In the genomic region with DNA sequence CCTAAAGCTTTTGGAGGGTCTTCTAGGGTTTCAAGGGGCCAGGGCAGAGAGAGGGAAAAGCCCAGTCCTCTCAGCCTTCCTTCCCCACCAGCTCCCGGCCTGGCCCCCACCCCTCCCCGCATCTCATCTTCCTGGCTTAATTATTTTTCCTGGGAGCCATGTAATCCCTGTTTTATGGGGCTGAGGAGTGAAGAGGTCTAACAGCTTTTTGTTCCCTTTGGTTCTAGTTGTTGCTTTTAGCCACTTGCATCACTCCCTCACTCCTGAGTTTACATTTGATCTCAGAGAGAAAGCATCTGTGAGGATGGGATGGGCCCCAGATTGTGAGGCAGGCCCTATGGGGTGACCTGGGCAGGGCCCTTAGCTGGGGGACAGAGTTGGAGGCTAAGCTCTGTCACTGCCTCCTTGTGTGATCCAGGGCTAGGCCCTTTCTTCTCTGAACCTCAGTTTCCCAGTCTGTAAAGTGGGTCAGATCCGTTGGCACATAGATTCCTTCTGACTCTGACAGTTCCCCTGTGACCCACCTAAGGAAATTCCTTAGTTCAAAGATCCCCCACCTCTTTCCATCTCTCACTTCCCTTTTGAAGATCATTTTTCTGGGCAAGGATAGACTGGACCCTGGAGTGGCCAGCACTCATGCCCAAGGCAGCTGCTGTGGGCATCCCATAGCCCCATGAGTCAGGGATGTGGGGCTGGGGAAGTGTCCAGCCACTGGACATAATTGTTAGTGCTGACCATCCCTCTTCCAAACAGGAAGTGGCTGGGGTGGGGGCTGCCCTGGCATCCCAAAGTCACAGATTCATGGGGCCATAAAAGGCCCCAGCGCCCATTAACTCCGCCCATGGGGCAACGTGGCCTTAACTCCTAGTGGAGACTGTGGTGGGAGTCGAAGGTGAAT, we compare ENCODE assay signal across 1 cellular context.
TF ChIP-seq lines count a peak whose summit lies in the region.

No MANE protein-coding gene starts in this region.

TF ChIP-seq in IMR-90, 13 proteins besides CTCF, POLR2A, EP300 and RAD21:
- TF ChIP-seq RCOR1 (IDR thresholded peaks at IDR 0.05; ENCODE audit: insufficient replicate concordance, low read length): no peak
